15 cellular contexts compared by ENCODE assay signal in genomic region chr6:34585512-34586045, GRCh38. TPM values are rescaled to one million over a fixed set of nuclear protein-coding genes. Genes with fewer than 3 reads are reported as not detected.
DNase-seq lines count a peak whose midpoint lies in the region; ATAC-seq, FAIRE-seq and TF ChIP-seq lines count a peak whose summit lies in the region.
"Had no signal": no experiment of that assay in that cellular context is flagged by ENCODE, and none has a peak within 500 bp of the region (broad histone marks: within the 10 kb centered on the region; RNA-seq: fewer than 3 reads in every experiment).

No MANE protein-coding gene starts in this region.

- no peaks in the 10 kb centered on the region for H3K9me3 Mint-ChIP-seq in activated T-helper 2 cell treated with anti-CD3 and anti-CD28 coated beads, Interferon-gamma antibody, Interleukin-2, Interleukin-4, amounts not matched to agents 10 μg/mL and 5 μg/mL and 100 μg/mL, durations not matched to agents 14 hours and 24 hours and 36 hours
- H3K9me3 Mint-ChIP-seq: activated CD4-positive, alpha-beta T cell treated with anti-CD3 and anti-CD28 coated beads, Interleukin-2, amount 10 ng/mL, durations not matched to agents 24 days and 14 days; neural crest cell; stimulated activated naive CD8-positive, alpha-beta T cell treated with anti-CD3 and anti-CD28 coated beads, Interleukin-15, amount 100 ng/mL, for 72 hours; T-helper 2 cell treated with Interferon-gamma antibody and Interleukin-4, amounts not matched to agents 5 μg/mL and 100 μg/mL, for 36 hours had no signal

- DNase-seq in left ventricle myocardium superior = no peak
- no peak for DNase-seq in cardiac septum (ENCODE audit: low spot score)
- DNase-seq in astrocyte of the hippocampus (ENCODE audit: low read depth, low spot score) = peak; percentile 36
- DNase-seq in fibroblast of peridontal ligament (ENCODE audit: extremely low read depth) = peak; percentile 59
- DNase-seq in tibial artery = peak; percentile 57 to 58
- no peak for DNase-seq in GM12891 (ENCODE audit: insufficient read length, low spot score)
- DNase-seq in activated T-helper 2 cell treated with anti-CD3 and anti-CD28 coated beads, Interferon-gamma antibody, Interleukin-2, Interleukin-4, amounts not matched to agents 10 μg/mL and 5 μg/mL and 100 μg/mL, durations not matched to agents 14 hours and 24 hours and 36 hours (ENCODE audit: low spot score) = no peak
- DNase-seq: activated CD4-positive, alpha-beta T cell treated with anti-CD3 and anti-CD28 coated beads, Interleukin-2, amount 10 ng/mL, durations not matched to agents 24 days and 14 days; DMS 273 treated with DMSO at 0.1 percent for 48 hours; NCI-H2081 treated with DMSO at 0.1 percent for 48 hours; stimulated activated naive CD8-positive, alpha-beta T cell treated with anti-CD3 and anti-CD28 coated beads, Interleukin-15, amount 100 ng/mL, for 72 hours had no signal

- H3K27me3 Mint-ChIP-seq in activated T-helper 2 cell treated with anti-CD3 and anti-CD28 coated beads, Interferon-gamma antibody, Interleukin-2, Interleukin-4, amounts not matched to agents 10 μg/mL and 5 μg/mL and 100 μg/mL, durations not matched to agents 14 hours and 24 hours and 36 hours (ENCODE audit: low read depth) = no peaks in the 10 kb centered on the region
- H3K27me3 Mint-ChIP-seq: activated CD4-positive, alpha-beta T cell treated with anti-CD3 and anti-CD28 coated beads, Interleukin-2, amount 10 ng/mL, durations not matched to agents 24 days and 14 days; stimulated activated naive CD8-positive, alpha-beta T cell treated with anti-CD3 and anti-CD28 coated beads, Interleukin-15, amount 100 ng/mL, for 72 hours had no signal

- TF ChIP-seq POLR2A in GM12891 (IDR thresholded peaks at IDR 0.05; ENCODE audit: low read depth, low read length) = no peak

- no peak for FAIRE-seq in GM12891 (lab: Jason Lieb, UNC)

- intact Hi-C loops in left ventricle myocardium superior (cut with micrococcal nuclease) = no loop called here
- intact Hi-C loops in cardiac septum (cut with DNase I) = no loop called here
- intact Hi-C loops in tibial artery (cut with DNase I; ENCODE audit: low total_unique reads) = no loop called here
- intact Hi-C loops in activated T-helper 2 cell treated with anti-CD3 and anti-CD28 coated beads, Interferon-gamma antibody, Interleukin-2, Interleukin-4, amounts not matched to agents 10 μg/mL and 5 μg/mL and 100 μg/mL, durations not matched to agents 14 hours and 24 hours and 36 hours (cut with micrococcal nuclease) = no loop called here

- peaks cover 0 to 33% (median 21%) of the 10 kb centered on the region in 3 donors for H3K36me3 ChIP-seq in tibial artery

- ATAC-seq in left ventricle myocardium superior = peak; percentile 44
- no peak for ATAC-seq in activated CD4-positive, CD25-positive, alpha-beta regulatory T cell treated with anti-CD3 and anti-CD28 coated beads, Interleukin-2, amount 50 U/mL, for 24 hours
- ATAC-seq: stimulated activated naive CD8-positive, alpha-beta T cell treated with anti-CD3 and anti-CD28 coated beads, Interleukin-15, amount 100 ng/mL, for 72 hours had no signal

- H3K4me1 Mint-ChIP-seq in activated T-helper 2 cell treated with anti-CD3 and anti-CD28 coated beads, Interferon-gamma antibody, Interleukin-2, Interleukin-4, amounts not matched to agents 10 μg/mL and 5 μg/mL and 100 μg/mL, durations not matched to agents 14 hours and 24 hours and 36 hours (ENCODE audit: low read depth) = peaks cover 9% of the 10 kb centered on the region

- no peaks in the 10 kb centered on the region for H3K9me3 ChIP-seq in tibial artery

- no peak overlapping the region for H3K27ac Mint-ChIP-seq in activated T-helper 2 cell treated with anti-CD3 and anti-CD28 coated beads, Interferon-gamma antibody, Interleukin-2, Interleukin-4, amounts not matched to agents 10 μg/mL and 5 μg/mL and 100 μg/mL, durations not matched to agents 14 hours and 24 hours and 36 hours
- H3K27ac Mint-ChIP-seq: activated CD4-positive, alpha-beta T cell treated with anti-CD3 and anti-CD28 coated beads, Interleukin-2, amount 10 ng/mL, durations not matched to agents 24 days and 14 days had no signal

- H3K36me3 Mint-ChIP-seq in activated T-helper 2 cell treated with anti-CD3 and anti-CD28 coated beads, Interferon-gamma antibody, Interleukin-2, Interleukin-4, amounts not matched to agents 10 μg/mL and 5 μg/mL and 100 μg/mL, durations not matched to agents 14 hours and 24 hours and 36 hours (ENCODE audit: low read depth) = peaks cover 5% of the 10 kb centered on the region

- H3K4me3 Mint-ChIP-seq in activated T-helper 2 cell treated with anti-CD3 and anti-CD28 coated beads, Interferon-gamma antibody, Interleukin-2, Interleukin-4, amounts not matched to agents 10 μg/mL and 5 μg/mL and 100 μg/mL, durations not matched to agents 14 hours and 24 hours and 36 hours (ENCODE audit: low read depth) = no peak overlapping the region
- H3K4me3 Mint-ChIP-seq: activated CD4-positive, alpha-beta T cell treated with anti-CD3 and anti-CD28 coated beads, Interleukin-2, amount 10 ng/mL, durations not matched to agents 24 days and 14 days; neural crest cell; stimulated activated naive CD8-positive, alpha-beta T cell treated with anti-CD3 and anti-CD28 coated beads, Interleukin-15, amount 100 ng/mL, for 72 hours; T-helper 2 cell treated with Interferon-gamma antibody and Interleukin-4, amounts not matched to agents 5 μg/mL and 100 μg/mL, for 36 hours had no signal

- no peaks in the 10 kb centered on the region for H3K27me3 ChIP-seq in tibial artery

- peaks cover 0 to 11% (median 0%) of the 10 kb centered on the region in 4 donors for H3K4me1 ChIP-seq in tibial artery

- no peak overlapping the region for H3K27ac ChIP-seq in tibial artery

- no peak overlapping the region for H3K4me3 ChIP-seq in tibial artery

- TF ChIP-seq CTCF in tibial artery (IDR thresholded peaks at IDR 0.05) = no peak

TF ChIP-seq in GM12891, 5 proteins besides CTCF, POLR2A, EP300 and RAD21:
- TF ChIP-seq POLR2AphosphoS5 (IDR thresholded peaks at IDR 0.05; ENCODE audit: low read depth, low read length) = no peak
- TF ChIP-seq POU2F2 (IDR thresholded peaks at IDR 0.05; ENCODE audit: low read depth, low read length) = no peak
- no peak for TF ChIP-seq SPI1 (IDR thresholded peaks at IDR 0.05; ENCODE audit: low read depth, low read length)
- TF ChIP-seq PAX5 (IDR thresholded peaks at IDR 0.05; ENCODE audit: insufficient read depth, low read length, severe bottlenecking) = no peak

RNA-seq across cellular contexts. Expression of gene SPDEF, which starts 29.4 kb away (rescaled TPM):
- not detected for total RNA-seq in left ventricle myocardium superior
- 0.19 TPM for total RNA-seq in cardiac septum
- not detected for polyA plus RNA-seq in GM12891 (2012; ENCODE audit: low read depth, missing spikeins)
- total RNA-seq in activated T-helper 2 cell treated with anti-CD3 and anti-CD28 coated beads, Interferon-gamma antibody, Interleukin-2, Interleukin-4, amounts not matched to agents 10 μg/mL and 5 μg/mL and 100 μg/mL, durations not matched to agents 14 hours and 24 hours and 36 hours = 0.09 and 0.16 TPM in 2 replicates
- total RNA-seq: A673; activated CD4-positive, alpha-beta T cell treated with anti-CD3 and anti-CD28 coated beads, Interleukin-2, amount 10 ng/mL, durations not matched to agents 24 days and 14 days had no signal

Comparison
In these comparisons a context has a peak if more than half of its experiments do, and no peak if none do; other contexts are left out.
1. DNase-seq: peak in astrocyte of the hippocampus (single experiment), fibroblast of peridontal ligament (single experiment) and tibial artery (2 of 2); none in left ventricle myocardium superior (single experiment), cardiac septum (single experiment), GM12891 (single experiment) and activated T-helper 2 cell treated with anti-CD3 and anti-CD28 coated beads, Interferon-gamma antibody, Interleukin-2, Interleukin-4, amounts not matched to agents 10 μg/mL and 5 μg/mL and 100 μg/mL, durations not matched to agents 14 hours and 24 hours and 36 hours (single experiment).